In genomic region chr19:36106991-36107390, GRCh38 we compare ENCODE assay signal across 2 cellular contexts.
TF ChIP-seq lines count a peak whose summit lies in the region.

No MANE protein-coding gene starts in this region.

TF ChIP-seq in HEK293, 187 proteins besides CTCF, POLR2A, EP300 and RAD21:
- TF ChIP-seq ZNF280D (tag by site-specific recombination; IDR thresholded peaks at IDR 0.05): peak; percentile 98
- peak; percentile 50; the same call in 1 of the 2 replicates for TF ChIP-seq ZBTB17 (tag by site-specific recombination; IDR thresholded peaks at IDR 0.05)
- TF ChIP-seq SP7 (tag by site-specific recombination; IDR thresholded peaks at IDR 0.05): peak; percentile 45; the same call in 1 of the 2 replicates
- TF ChIP-seq ZSCAN30 (tag by site-specific recombination; IDR thresholded peaks at IDR 0.05): 0 out of 2 replicates have a peak, but pooled peaks have one; percentile 21
- TF ChIP-seq ZEB2 (tag by site-specific recombination; IDR thresholded peaks at IDR 0.05): peak; percentile 49; the same call in 1 of the 2 replicates
- peak; percentile 68; the same call in 1 of the 2 replicates for TF ChIP-seq ZNF580 (tag by site-specific recombination; IDR thresholded peaks at IDR 0.05)
- TF ChIP-seq ZNF223 (tag by site-specific recombination; IDR thresholded peaks at IDR 0.05): no peak
- TF ChIP-seq KLF1 (tag by site-specific recombination; IDR thresholded peaks at IDR 0.05): no peak
- TF ChIP-seq YY2 (tag by site-specific recombination; IDR thresholded peaks at IDR 0.05): peak; percentile 41; the same call in 1 of the 2 replicates

TF ChIP-seq in K562, 482 proteins besides CTCF, POLR2A, EP300 and RAD21 (continues in another document):
- TF ChIP-seq ZNF592 (IDR thresholded peaks at IDR 0.05) (peak; percentile 57; the same call in 1 of the 2 replicates), ZNF449 (CRISPR knock-in tag; IDR thresholded peaks at IDR 0.05) (no peak), ZNF79 (CRISPR knock-in tag; IDR thresholded peaks at IDR 0.05; ENCODE audit: low read depth) (no peak), SMARCB1 (IDR thresholded peaks at IDR 0.05; ENCODE audit: insufficient read length, low read depth) (no peak), DMBX1 (CRISPR knock-in tag; IDR thresholded peaks at IDR 0.05; ENCODE audit: borderline replicate concordance) (peak; percentile 57; the same call in 1 of the 2 replicates), SMARCA4 (IDR thresholded peaks at IDR 0.05) (no peak), UBTF (IDR thresholded peaks at IDR 0.05; ENCODE audit: borderline replicate concordance in 1 of 2, low read depth in 2 of 2, low read length in 2 of 2) (no peak), SAFB2 (IDR thresholded peaks at IDR 0.05; ENCODE audit: borderline replicate concordance, low read depth, low read length, severe bottlenecking) (no peak), RFX1 (IDR thresholded peaks at IDR 0.05) (no peak), NFRKB (IDR thresholded peaks at IDR 0.05; ENCODE audit: low read depth) (no peak), CLOCK (CRISPR knock-in tag; IDR thresholded peaks at IDR 0.05; ENCODE audit: borderline replicate concordance) (no peak), FOXJ2 (tag; IDR thresholded peaks at IDR 0.05) (no peak), TBL1XR1 (IDR thresholded peaks at IDR 0.05; ENCODE audit: low read length in 2 of 2) (no peak), SOX6 (IDR thresholded peaks at IDR 0.05) (no peak), ZNF174 (CRISPR knock-in tag; IDR thresholded peaks at IDR 0.05) (no peak), BACH1 (tag; IDR thresholded peaks at IDR 0.05) (no peak), CHCHD3 (CRISPR knock-in tag; IDR thresholded peaks at IDR 0.05) (no peak), SLC30A9 (CRISPR knock-in tag; IDR thresholded peaks at IDR 0.05) (no peak), PATZ1 (CRISPR knock-in tag; IDR thresholded peaks at IDR 0.05; ENCODE audit: borderline replicate concordance) (no peak), CEBPG (CRISPR knock-in tag; IDR thresholded peaks at IDR 0.05) (peak; percentile 47; the same call in 1 of the 2 replicates), CEBPG (tag; conservative IDR thresholded peaks at IDR 0.05 in 1 of 2, IDR thresholded peaks at IDR 0.05 in 1 of 2) (peak in 1 of 2 experiments; percentile 60; a peak in 1 of 4 replicates), ATF4 (CRISPR knock-in tag; IDR thresholded peaks at IDR 0.05) (no peak), TRIM24 (IDR thresholded peaks at IDR 0.05) (peak in 1 of 2 experiments; percentile 29; a peak in 1 of 4 replicates), CHD2 (IDR thresholded peaks at IDR 0.05; ENCODE audit: low read depth, low read length) (no peak), CTCFL (IDR thresholded peaks at IDR 0.05; ENCODE audit: borderline replicate concordance, insufficient read depth, low read depth, low read length, poor library complexity, severe bottlenecking) (no peak), REST (CRISPR knock-in tag; IDR thresholded peaks at IDR 0.05; ENCODE audit: low read depth) (no peak), ZNF311 (CRISPR knock-in tag; IDR thresholded peaks at IDR 0.05) (0 out of 2 replicates have a peak, but pooled peaks have one; percentile 17), ZNF696 (CRISPR knock-in tag; conservative IDR thresholded peaks at IDR 0.05) (no peak), SMARCA5 (IDR thresholded peaks at IDR 0.05) (peak; percentile 45; the same call in 1 of the 2 replicates), CCAR2 (IDR thresholded peaks at IDR 0.05; ENCODE audit: low read depth, low read length) (no peak), SMAD4 (CRISPR knock-in tag; conservative IDR thresholded peaks at IDR 0.05) (peak; percentile 71), ZNF263 (CRISPR knock-in tag; IDR thresholded peaks at IDR 0.05; ENCODE audit: borderline replicate concordance) (no peak), ZC3H8 (IDR thresholded peaks at IDR 0.05) (no peak), RFX7 (CRISPR knock-in tag; IDR thresholded peaks at IDR 0.05) (no peak), CBX3 (IDR thresholded peaks at IDR 0.05; ENCODE audit: borderline replicate concordance in 1 of 2, low read length in 2 of 2) (no peak), ZNF3 (CRISPR knock-in tag; IDR thresholded peaks at IDR 0.05) (no peak), SMAD3 (CRISPR knock-in tag; conservative IDR thresholded peaks at IDR 0.05) (no peak)
